Comparison of ENCODE assay signal across 21 cellular contexts in the genomic region with DNA sequence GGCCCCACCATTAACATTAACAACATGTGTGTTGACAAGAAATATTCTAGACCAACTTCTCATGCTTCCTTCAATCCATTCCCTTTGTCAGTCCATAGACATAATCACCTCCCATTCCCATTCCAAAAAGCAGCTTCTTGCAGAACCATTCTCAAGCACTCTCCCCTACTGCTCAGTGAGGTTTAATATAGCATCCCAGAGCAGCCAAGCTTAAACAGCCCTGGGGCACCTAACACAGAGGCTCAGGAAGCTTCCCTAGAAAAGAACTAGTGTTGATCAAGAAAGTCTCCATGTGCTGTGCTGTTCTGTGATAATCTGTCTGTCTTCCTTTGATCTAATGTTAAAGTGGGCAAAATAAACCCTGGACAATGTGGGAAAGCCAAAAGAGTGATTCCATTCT.
DNase-seq lines count a peak whose midpoint lies in the region; ATAC-seq and TF ChIP-seq lines count a peak whose summit lies in the region.
"Had no signal": no experiment of that assay in that cellular context is flagged by ENCODE, and none has a peak within 500 bp of the region (broad histone marks: within the 10 kb centered on the region; RNA-seq: fewer than 3 reads in every experiment).

No MANE protein-coding gene starts in this region.

- no peaks in the 10 kb centered on the region for H3K27me3 Mint-ChIP-seq in WTC11 (ENCODE audit: low read depth)

- no peaks in the 10 kb centered on the region for H3K36me3 Mint-ChIP-seq in WTC11
- H3K36me3 Mint-ChIP-seq: CD4-positive, CD25-positive, alpha-beta regulatory T cell had no signal

- peaks cover 22% of the 10 kb centered on the region for H3K4me1 Mint-ChIP-seq in WTC11
- H3K4me1 Mint-ChIP-seq: CD4-positive, CD25-positive, alpha-beta regulatory T cell; IgD-negative memory B cell had no signal

- no peaks in the 10 kb centered on the region for H3K9me3 Mint-ChIP-seq in WTC11
- H3K9me3 Mint-ChIP-seq: IgD-negative memory B cell had no signal

- no peak overlapping the region for H3K4me3 Mint-ChIP-seq in WTC11
- H3K4me3 Mint-ChIP-seq: CD4-positive, CD25-positive, alpha-beta regulatory T cell; IgD-negative memory B cell had no signal

- no peak for TF ChIP-seq CTCF in WTC11 (IDR thresholded peaks at IDR 0.05)

- ATAC-seq in WTC11, result peak; percentile 44; the same call in 1 of the 2 replicates

- POLR2A ChIA-PET in WTC11 (lab: Charles Lee), result no interaction called here

- peak; percentile 32 for DNase-seq in NCI-H146 (lab: John Stamatoyannopoulos, UW)
- no peak for DNase-seq in WTC11 (ENCODE audit: low spot score)
- peak; percentile 45 for DNase-seq in left kidney (ENCODE audit: low read depth, low spot score)
- peak; percentile 44 for DNase-seq in retina
- no peak for DNase-seq in islet precursor cell
- DNase-seq in activated naive CD4-positive, alpha-beta T cell treated with anti-CD3 and anti-CD28 coated beads, Interleukin-2, amount 50 U/mL, for 16 hours, result no peak
- DNase-seq in NCI-H2196 treated with DMSO at 0.1 percent for 48 hours (lab: John Stamatoyannopoulos, UW; ENCODE audit: unreplicated experiment), result no peak
- DNase-seq: CD4-positive, CD25-positive, alpha-beta regulatory T cell; DMS153; DND-41; GOT3; HCEC 1CT; NCI-H1092; NCI-H1417 treated with DMSO at 0.1 percent for 48 hours; NCI-H187 treated with DMSO at 0.1 percent for 48 hours; NCI-H2171 treated with DMSO at 0.1 percent for 48 hours; NCI-H524; NCI-H774; Right ventricle myocardium superior; RPMI8226 had no signal

- H3K27ac Mint-ChIP-seq in WTC11, result no peak overlapping the region
- H3K27ac Mint-ChIP-seq: CD4-positive, CD25-positive, alpha-beta regulatory T cell; IgD-negative memory B cell had no signal

- CTCF ChIA-PET in WTC11 (lab: Charles Lee), result no interaction called here

TF ChIP-seq in WTC11, 78 proteins besides CTCF, POLR2A, EP300 and RAD21:
- TF ChIP-seq, protein P1, sequence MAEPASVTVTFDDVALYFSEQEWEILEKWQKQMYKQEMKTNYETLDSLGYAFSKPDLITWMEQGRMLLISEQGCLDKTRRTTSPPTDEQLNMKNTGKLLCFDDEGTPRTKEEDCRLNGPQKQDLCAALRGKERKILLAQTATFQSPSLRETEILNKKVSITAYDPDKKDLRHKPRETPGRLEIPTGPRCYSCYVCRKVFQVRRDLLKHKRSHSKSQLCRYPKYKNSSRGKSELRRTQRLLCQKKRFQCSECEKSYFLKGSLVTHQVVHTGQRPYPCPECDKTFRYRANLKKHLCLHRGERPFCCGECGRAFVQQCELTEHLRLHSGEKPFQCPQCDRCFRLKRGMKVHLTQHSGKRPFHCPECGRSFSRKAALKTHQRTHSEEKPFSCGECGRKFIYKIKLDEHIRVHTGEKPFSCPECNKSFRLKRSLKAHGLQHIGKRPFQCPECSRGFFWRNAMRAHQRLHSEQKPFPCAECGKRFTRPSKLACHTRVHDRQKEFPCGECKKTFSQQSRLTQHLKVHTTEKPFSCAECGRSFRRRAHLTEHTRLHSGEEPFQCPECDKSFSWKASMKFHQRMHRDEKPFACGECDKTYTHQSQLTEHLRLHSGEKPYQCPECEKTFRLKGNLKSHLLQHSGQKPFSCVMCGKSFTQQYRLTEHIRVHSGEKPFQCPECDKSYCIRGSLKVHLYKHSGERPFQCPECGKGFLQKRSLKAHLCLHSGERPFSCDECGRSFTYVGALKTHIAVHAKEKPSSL (CRISPR knock-in tag; conservative IDR thresholded peaks at IDR 0.05), result no peak
- TF ChIP-seq SOX15 (CRISPR knock-in tag; IDR thresholded peaks at IDR 0.05) (no peak), ZNF263 (CRISPR knock-in tag; IDR thresholded peaks at IDR 0.05; ENCODE audit: low read depth) (no peak), NFATC4 (CRISPR knock-in tag; IDR thresholded peaks at IDR 0.05) (no peak), NR2C2 (CRISPR knock-in tag; IDR thresholded peaks at IDR 0.05) (no peak), ZBTB21 (CRISPR knock-in tag; IDR thresholded peaks at IDR 0.05; ENCODE audit: borderline replicate concordance) (no peak), ZNF138 (CRISPR knock-in tag; conservative IDR thresholded peaks at IDR 0.05) (no peak), ATF1 (CRISPR knock-in tag; IDR thresholded peaks at IDR 0.05) (no peak), RORB (CRISPR knock-in tag; IDR thresholded peaks at IDR 0.05) (no peak), NR1H2 (CRISPR knock-in tag; IDR thresholded peaks at IDR 0.05) (no peak), ZNF396 (CRISPR knock-in tag; IDR thresholded peaks at IDR 0.05; ENCODE audit: borderline replicate concordance) (no peak), FOXK1 (CRISPR knock-in tag; IDR thresholded peaks at IDR 0.05) (no peak)
- TF ChIP-seq, protein P2, sequence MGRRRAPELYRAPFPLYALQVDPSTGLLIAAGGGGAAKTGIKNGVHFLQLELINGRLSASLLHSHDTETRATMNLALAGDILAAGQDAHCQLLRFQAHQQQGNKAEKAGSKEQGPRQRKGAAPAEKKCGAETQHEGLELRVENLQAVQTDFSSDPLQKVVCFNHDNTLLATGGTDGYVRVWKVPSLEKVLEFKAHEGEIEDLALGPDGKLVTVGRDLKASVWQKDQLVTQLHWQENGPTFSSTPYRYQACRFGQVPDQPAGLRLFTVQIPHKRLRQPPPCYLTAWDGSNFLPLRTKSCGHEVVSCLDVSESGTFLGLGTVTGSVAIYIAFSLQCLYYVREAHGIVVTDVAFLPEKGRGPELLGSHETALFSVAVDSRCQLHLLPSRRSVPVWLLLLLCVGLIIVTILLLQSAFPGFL (CRISPR knock-in tag; IDR thresholded peaks at IDR 0.05; ENCODE audit: borderline replicate concordance), result no peak
- TF ChIP-seq, protein P3, sequence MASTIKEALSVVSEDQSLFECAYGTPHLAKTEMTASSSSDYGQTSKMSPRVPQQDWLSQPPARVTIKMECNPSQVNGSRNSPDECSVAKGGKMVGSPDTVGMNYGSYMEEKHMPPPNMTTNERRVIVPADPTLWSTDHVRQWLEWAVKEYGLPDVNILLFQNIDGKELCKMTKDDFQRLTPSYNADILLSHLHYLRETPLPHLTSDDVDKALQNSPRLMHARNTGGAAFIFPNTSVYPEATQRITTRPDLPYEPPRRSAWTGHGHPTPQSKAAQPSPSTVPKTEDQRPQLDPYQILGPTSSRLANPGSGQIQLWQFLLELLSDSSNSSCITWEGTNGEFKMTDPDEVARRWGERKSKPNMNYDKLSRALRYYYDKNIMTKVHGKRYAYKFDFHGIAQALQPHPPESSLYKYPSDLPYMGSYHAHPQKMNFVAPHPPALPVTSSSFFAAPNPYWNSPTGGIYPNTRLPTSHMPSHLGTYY (CRISPR knock-in tag; IDR thresholded peaks at IDR 0.05), result no peak
- TF ChIP-seq, protein P4, sequence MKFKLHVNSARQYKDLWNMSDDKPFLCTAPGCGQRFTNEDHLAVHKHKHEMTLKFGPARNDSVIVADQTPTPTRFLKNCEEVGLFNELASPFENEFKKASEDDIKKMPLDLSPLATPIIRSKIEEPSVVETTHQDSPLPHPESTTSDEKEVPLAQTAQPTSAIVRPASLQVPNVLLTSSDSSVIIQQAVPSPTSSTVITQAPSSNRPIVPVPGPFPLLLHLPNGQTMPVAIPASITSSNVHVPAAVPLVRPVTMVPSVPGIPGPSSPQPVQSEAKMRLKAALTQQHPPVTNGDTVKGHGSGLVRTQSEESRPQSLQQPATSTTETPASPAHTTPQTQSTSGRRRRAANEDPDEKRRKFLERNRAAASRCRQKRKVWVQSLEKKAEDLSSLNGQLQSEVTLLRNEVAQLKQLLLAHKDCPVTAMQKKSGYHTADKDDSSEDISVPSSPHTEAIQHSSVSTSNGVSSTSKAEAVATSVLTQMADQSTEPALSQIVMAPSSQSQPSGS (CRISPR knock-in tag; IDR thresholded peaks at IDR 0.05; ENCODE audit: borderline replicate concordance, low read depth), result no peak
- TF ChIP-seq, protein P5, sequence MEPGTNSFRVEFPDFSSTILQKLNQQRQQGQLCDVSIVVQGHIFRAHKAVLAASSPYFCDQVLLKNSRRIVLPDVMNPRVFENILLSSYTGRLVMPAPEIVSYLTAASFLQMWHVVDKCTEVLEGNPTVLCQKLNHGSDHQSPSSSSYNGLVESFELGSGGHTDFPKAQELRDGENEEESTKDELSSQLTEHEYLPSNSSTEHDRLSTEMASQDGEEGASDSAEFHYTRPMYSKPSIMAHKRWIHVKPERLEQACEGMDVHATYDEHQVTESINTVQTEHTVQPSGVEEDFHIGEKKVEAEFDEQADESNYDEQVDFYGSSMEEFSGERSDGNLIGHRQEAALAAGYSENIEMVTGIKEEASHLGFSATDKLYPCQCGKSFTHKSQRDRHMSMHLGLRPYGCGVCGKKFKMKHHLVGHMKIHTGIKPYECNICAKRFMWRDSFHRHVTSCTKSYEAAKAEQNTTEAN (CRISPR knock-in tag; IDR thresholded peaks at IDR 0.05), result no peak
TF ChIP-seq in WTC11: peak in this region for 0.

Comparison
In these comparisons a context has a peak if more than half of its experiments do, and no peak if none do; other contexts are left out.
1. DNase-seq: peak in NCI-H146 (single experiment), left kidney (single experiment) and retina (single experiment); none in WTC11 (single experiment), islet precursor cell (single experiment), activated naive CD4-positive, alpha-beta T cell treated with anti-CD3 and anti-CD28 coated beads, Interleukin-2, amount 50 U/mL, for 16 hours (single experiment) and NCI-H2196 treated with DMSO at 0.1 percent for 48 hours (single experiment).